32 cellular contexts compared by ENCODE assay signal in genomic region chr10:124429576-124429975, GRCh38. TPM values are rescaled to one million over a fixed set of nuclear protein-coding genes. Genes with fewer than 3 reads are reported as not detected.
"Had no signal": no experiment of that assay in that cellular context is flagged by ENCODE, and none has a peak within 500 bp of the region (broad histone marks: within the 10 kb centered on the region; RNA-seq: fewer than 3 reads in every experiment).

No MANE protein-coding gene starts in this region.

- H3K9me3 ChIP-seq: SJCRH30, SK-N-SH had no signal

- H3K4me3 Mint-ChIP-seq: activated CD4-positive, alpha-beta memory T cell treated with anti-CD3 and anti-CD28 coated beads, Interleukin-2, amount 10 ng/mL, durations not matched to agents 7 days and 5 days; activated CD4-positive, alpha-beta T cell treated with anti-CD3 and anti-CD28 coated beads for 36 hours; activated naive CD4-positive, alpha-beta T cell treated with anti-CD3 and anti-CD28 coated beads, Interleukin-2, amount 10 ng/mL, durations not matched to agents 7 days and 5 days; activated naive CD8-positive, alpha-beta T cell treated with anti-CD3 and anti-CD28 coated beads for 36 hours; activated T-cell treated with anti-CD3 and anti-CD28 coated beads, Interleukin-2, amount 50 U/mL, for 72 hours had no signal

- H3K9ac ChIP-seq: SK-N-SH had no signal

- ATAC-seq: activated CD4-positive, alpha-beta T cell treated with anti-CD3 and anti-CD28 coated beads for 36 hours; activated T-cell treated with anti-CD3 and anti-CD28 coated beads, Interleukin-2, amount 50 U/mL, for 72 hours; Panc1 had no signal

- H3K9me3 Mint-ChIP-seq: activated CD4-positive, alpha-beta memory T cell treated with anti-CD3 and anti-CD28 coated beads, Interleukin-2, amount 10 ng/mL, durations not matched to agents 7 days and 5 days; activated naive CD4-positive, alpha-beta T cell treated with anti-CD3 and anti-CD28 coated beads, Interleukin-2, amount 10 ng/mL, durations not matched to agents 7 days and 5 days; activated naive CD8-positive, alpha-beta T cell treated with anti-CD3 and anti-CD28 coated beads for 36 hours; activated T-cell treated with anti-CD3 and anti-CD28 coated beads, Interleukin-2, amount 50 U/mL, for 72 hours; activated T-helper 2 cell treated with anti-CD3 and anti-CD28 coated beads, Interferon-gamma antibody, Interleukin-2, Interleukin-4, amounts not matched to agents 10 μg/mL and 5 μg/mL and 100 μg/mL, durations not matched to agents 14 hours and 24 hours and 36 hours had no signal

- H3K4me3 ChIP-seq: cardiac muscle cell, SJCRH30 had no signal

- H3K27ac ChIP-seq: brain microvascular endothelial cell, cardiac muscle cell, RWPE1, SJCRH30, VCaP had no signal

- H3K27me3 ChIP-seq: cardiac muscle cell, SJCRH30 had no signal

- H3K4me1 Mint-ChIP-seq: activated CD4-positive, alpha-beta memory T cell treated with anti-CD3 and anti-CD28 coated beads, Interleukin-2, amount 10 ng/mL, durations not matched to agents 7 days and 5 days; activated CD4-positive, alpha-beta T cell treated with anti-CD3 and anti-CD28 coated beads for 36 hours; activated naive CD4-positive, alpha-beta T cell treated with anti-CD3 and anti-CD28 coated beads, Interleukin-2, amount 10 ng/mL, durations not matched to agents 7 days and 5 days; activated naive CD8-positive, alpha-beta T cell treated with anti-CD3 and anti-CD28 coated beads for 36 hours had no signal

- H3K4me2 ChIP-seq: SK-N-SH had no signal

- DNase-seq: activated CD4-positive, alpha-beta memory T cell treated with anti-CD3 and anti-CD28 coated beads, Interleukin-2, amount 10 ng/mL, durations not matched to agents 7 days and 5 days; activated CD4-positive, alpha-beta T cell treated with anti-CD3 and anti-CD28 coated beads for 36 hours; activated CD4-positive, alpha-beta T cell treated with anti-CD3 and anti-CD28 coated beads, Interleukin-2, amount 50 U/mL, for 1 hour; activated CD4-positive, CD25-positive, alpha-beta regulatory T cell; activated CD8-positive, alpha-beta memory T cell treated with anti-CD3 and anti-CD28 coated beads, Interleukin-2, amount 50 U/mL, for 4 hours; activated gamma-delta T cell treated with Interleukin-2 at 50 U/mL for 16 hours; activated naive CD4-positive, alpha-beta T cell treated with anti-CD3 and anti-CD28 coated beads, Interleukin-2, amount 10 ng/mL, durations not matched to agents 7 days and 5 days; activated naive CD8-positive, alpha-beta T cell treated with anti-CD3 and anti-CD28 coated beads for 36 hours; activated T-cell treated with anti-CD3 and anti-CD28 coated beads, Interleukin-2, amount 50 U/mL, for 72 hours; brain microvascular endothelial cell; KG1; NCI-H1048; NCI-H146; NCI-H187 treated with DMSO at 0.1 percent for 48 hours; NCI-H2107; NCI-H2171 treated with DMSO at 0.1 percent for 48 hours; NCI-H226; NCI-H510A treated with DMSO at 0.1 percent for 48 hours; NCI-H748 treated with DMSO at 0.1 percent for 48 hours; OCI-M1; Right ventricle myocardium superior; SJCRH30; SK-N-SH; T-helper 1 cell had no signal

- H3K36me3 Mint-ChIP-seq: activated naive CD4-positive, alpha-beta T cell treated with anti-CD3 and anti-CD28 coated beads, Interleukin-2, amount 10 ng/mL, durations not matched to agents 7 days and 5 days; activated naive CD8-positive, alpha-beta T cell treated with anti-CD3 and anti-CD28 coated beads for 36 hours had no signal

- H3K36me3 ChIP-seq: brain microvascular endothelial cell, cardiac muscle cell, SJCRH30 had no signal

- H3K27ac Mint-ChIP-seq: activated CD4-positive, alpha-beta memory T cell treated with anti-CD3 and anti-CD28 coated beads, Interleukin-2, amount 10 ng/mL, durations not matched to agents 7 days and 5 days; activated CD4-positive, alpha-beta T cell treated with anti-CD3 and anti-CD28 coated beads for 36 hours; activated naive CD4-positive, alpha-beta T cell treated with anti-CD3 and anti-CD28 coated beads, Interleukin-2, amount 10 ng/mL, durations not matched to agents 7 days and 5 days; activated naive CD8-positive, alpha-beta T cell treated with anti-CD3 and anti-CD28 coated beads for 36 hours; activated T-cell treated with anti-CD3 and anti-CD28 coated beads, Interleukin-2, amount 50 U/mL, for 72 hours; activated T-helper 2 cell treated with anti-CD3 and anti-CD28 coated beads, Interferon-gamma antibody, Interleukin-2, Interleukin-4, amounts not matched to agents 10 μg/mL and 5 μg/mL and 100 μg/mL, durations not matched to agents 14 hours and 24 hours and 36 hours had no signal

RNA-seq across cellular contexts. Expression of gene NKX1-2, which starts 20.3 kb away (rescaled TPM):
- total RNA-seq: activated CD4-positive, alpha-beta memory T cell treated with anti-CD3 and anti-CD28 coated beads, Interleukin-2, amount 10 ng/mL, durations not matched to agents 7 days and 5 days; activated CD4-positive, alpha-beta T cell treated with anti-CD3 and anti-CD28 coated beads for 36 hours; activated naive CD8-positive, alpha-beta T cell treated with anti-CD3 and anti-CD28 coated beads for 36 hours; activated T-cell treated with anti-CD3 and anti-CD28 coated beads, Interleukin-2, amount 50 U/mL, for 72 hours; activated T-helper 2 cell treated with anti-CD3 and anti-CD28 coated beads, Interferon-gamma antibody, Interleukin-2, Interleukin-4, amounts not matched to agents 10 μg/mL and 5 μg/mL and 100 μg/mL, durations not matched to agents 14 hours and 24 hours and 36 hours; LHCN-M2; Right ventricle myocardium superior; T-helper 2 cell treated with Interferon-gamma antibody and Interleukin-4, amounts not matched to agents 100 ng/mL and 5 ng/mL, for 36 hours had no signal
- polyA plus RNA-seq: adipose tissue, cardiac muscle cell, SK-N-SH had no signal
